8 cellular contexts compared by ENCODE assay signal in the genomic region with DNA sequence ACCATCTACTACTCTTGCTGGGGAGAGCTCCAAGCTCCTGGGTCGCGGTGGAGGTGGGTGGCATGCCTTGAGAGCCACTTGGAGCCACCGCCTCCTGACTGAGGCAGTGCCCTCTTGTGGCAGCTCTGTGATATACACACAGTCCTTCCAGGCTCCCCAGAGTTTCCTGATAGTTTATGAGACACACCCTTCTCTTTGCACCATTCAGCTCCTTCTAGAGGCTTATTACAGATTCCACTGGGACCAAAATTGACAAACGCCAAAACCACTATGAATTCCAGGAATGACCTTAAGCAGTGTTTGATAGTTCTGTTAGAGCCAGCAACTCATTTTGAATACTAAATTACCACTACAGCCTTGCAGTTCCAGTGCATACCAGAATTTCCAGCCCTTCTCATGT.
DNase-seq lines count a peak whose midpoint lies in the region; ATAC-seq, FAIRE-seq and TF ChIP-seq lines count a peak whose summit lies in the region.

No MANE protein-coding gene starts in this region.

- H3K27me3 ChIP-seq in gastroesophageal sphincter: peaks cover 7% of the 10 kb centered on the region

- peak; percentile 77 for DNase-seq in Ammon's horn (ENCODE audit: low spot score)
- peak; percentile 27 for DNase-seq in GM12892 (ENCODE audit: insufficient read length)
- DNase-seq in NCI-H2171 treated with DMSO at 0.1 percent for 48 hours (lab: John Stamatoyannopoulos, UW): peak; percentile 60
- peak; percentile 17 for DNase-seq in activated CD8-positive, alpha-beta memory T cell treated with anti-CD3 and anti-CD28 coated beads, Interleukin-2, amount 50 U/mL, for 4 hours
- DNase-seq in pulmonary artery endothelial cell (ENCODE audit: low read depth, low spot score): peak; percentile 8
- no peak for DNase-seq in amniotic stem cell (lab: John Stamatoyannopoulos, UW)

- no peaks in the 10 kb centered on the region for H3K9me3 ChIP-seq in gastroesophageal sphincter

- TF ChIP-seq POLR2A in GM12892 (IDR thresholded peaks at IDR 0.05; ENCODE audit: low read depth, low read length) (no peak), gastroesophageal sphincter (IDR thresholded peaks at IDR 0.05) (no peak)

- peak in 3 of 4 experiments; percentile 5 to 71 (median 44) for TF ChIP-seq CTCF in gastroesophageal sphincter (IDR thresholded peaks at IDR 0.05)

- no peaks in the 10 kb centered on the region for H3K36me3 ChIP-seq in gastroesophageal sphincter

- no peak for TF ChIP-seq EP300 in gastroesophageal sphincter (IDR thresholded peaks at IDR 0.05)

- peaks cover 0 to 5% (median 0%) of the 10 kb centered on the region in 3 donors for H3K4me1 ChIP-seq in gastroesophageal sphincter

- peak; percentile 9 for FAIRE-seq in GM12892 (lab: Jason Lieb, UNC)

- ATAC-seq in HG02981 (IDR thresholded peaks at IDR 0.05; ENCODE audit: unreplicated experiment) (peak; percentile 91), gastroesophageal sphincter (no peak)

- WGBS in gastroesophageal sphincter (ENCODE audit: low coverage in 1 of 2), 2 donors: 0 to 10% methylated on average over 2 to 4 of the region's 4 CpGs

- H3K4me3 ChIP-seq in gastroesophageal sphincter: no peak overlapping the region

- H3K27ac ChIP-seq in gastroesophageal sphincter: no peak overlapping the region
